Comparison of ENCODE assay signal across 1 cellular context in the genomic region with DNA sequence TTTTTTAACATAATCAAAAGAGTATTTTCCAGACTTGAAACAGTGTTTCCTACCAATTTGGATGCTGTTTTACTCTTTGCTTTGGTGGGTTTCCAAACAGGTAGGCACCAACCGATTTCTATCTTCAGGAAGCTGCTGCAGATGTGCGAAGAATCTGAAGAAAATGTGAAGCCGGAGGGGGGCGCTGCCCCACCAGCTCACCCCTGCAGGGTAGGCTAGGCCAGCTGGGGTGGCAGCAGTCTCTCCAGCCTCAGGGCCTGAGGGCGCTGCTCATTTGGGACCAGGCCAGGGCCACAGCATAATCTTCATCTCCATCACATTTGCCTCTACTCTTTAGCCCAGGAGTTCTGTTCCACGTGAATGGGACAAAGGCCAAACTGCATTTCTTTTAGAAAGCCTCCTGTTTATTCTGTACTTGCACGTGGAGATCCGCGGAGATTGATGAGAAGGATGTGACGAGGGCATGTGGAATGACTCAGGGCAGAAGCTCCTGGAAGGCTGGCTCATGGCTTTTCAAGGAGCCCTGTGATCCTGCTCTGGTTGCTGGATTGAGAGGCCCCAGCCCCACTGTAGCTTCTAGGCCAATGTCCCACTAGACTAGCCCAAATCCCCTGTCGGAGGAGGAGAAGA.
TF ChIP-seq lines count a peak whose summit lies in the region.

No MANE protein-coding gene starts in this region.

TF ChIP-seq in GM23338, 12 proteins besides CTCF, POLR2A, EP300 and RAD21 (continued from another document):
- TF ChIP-seq, protein P1, sequence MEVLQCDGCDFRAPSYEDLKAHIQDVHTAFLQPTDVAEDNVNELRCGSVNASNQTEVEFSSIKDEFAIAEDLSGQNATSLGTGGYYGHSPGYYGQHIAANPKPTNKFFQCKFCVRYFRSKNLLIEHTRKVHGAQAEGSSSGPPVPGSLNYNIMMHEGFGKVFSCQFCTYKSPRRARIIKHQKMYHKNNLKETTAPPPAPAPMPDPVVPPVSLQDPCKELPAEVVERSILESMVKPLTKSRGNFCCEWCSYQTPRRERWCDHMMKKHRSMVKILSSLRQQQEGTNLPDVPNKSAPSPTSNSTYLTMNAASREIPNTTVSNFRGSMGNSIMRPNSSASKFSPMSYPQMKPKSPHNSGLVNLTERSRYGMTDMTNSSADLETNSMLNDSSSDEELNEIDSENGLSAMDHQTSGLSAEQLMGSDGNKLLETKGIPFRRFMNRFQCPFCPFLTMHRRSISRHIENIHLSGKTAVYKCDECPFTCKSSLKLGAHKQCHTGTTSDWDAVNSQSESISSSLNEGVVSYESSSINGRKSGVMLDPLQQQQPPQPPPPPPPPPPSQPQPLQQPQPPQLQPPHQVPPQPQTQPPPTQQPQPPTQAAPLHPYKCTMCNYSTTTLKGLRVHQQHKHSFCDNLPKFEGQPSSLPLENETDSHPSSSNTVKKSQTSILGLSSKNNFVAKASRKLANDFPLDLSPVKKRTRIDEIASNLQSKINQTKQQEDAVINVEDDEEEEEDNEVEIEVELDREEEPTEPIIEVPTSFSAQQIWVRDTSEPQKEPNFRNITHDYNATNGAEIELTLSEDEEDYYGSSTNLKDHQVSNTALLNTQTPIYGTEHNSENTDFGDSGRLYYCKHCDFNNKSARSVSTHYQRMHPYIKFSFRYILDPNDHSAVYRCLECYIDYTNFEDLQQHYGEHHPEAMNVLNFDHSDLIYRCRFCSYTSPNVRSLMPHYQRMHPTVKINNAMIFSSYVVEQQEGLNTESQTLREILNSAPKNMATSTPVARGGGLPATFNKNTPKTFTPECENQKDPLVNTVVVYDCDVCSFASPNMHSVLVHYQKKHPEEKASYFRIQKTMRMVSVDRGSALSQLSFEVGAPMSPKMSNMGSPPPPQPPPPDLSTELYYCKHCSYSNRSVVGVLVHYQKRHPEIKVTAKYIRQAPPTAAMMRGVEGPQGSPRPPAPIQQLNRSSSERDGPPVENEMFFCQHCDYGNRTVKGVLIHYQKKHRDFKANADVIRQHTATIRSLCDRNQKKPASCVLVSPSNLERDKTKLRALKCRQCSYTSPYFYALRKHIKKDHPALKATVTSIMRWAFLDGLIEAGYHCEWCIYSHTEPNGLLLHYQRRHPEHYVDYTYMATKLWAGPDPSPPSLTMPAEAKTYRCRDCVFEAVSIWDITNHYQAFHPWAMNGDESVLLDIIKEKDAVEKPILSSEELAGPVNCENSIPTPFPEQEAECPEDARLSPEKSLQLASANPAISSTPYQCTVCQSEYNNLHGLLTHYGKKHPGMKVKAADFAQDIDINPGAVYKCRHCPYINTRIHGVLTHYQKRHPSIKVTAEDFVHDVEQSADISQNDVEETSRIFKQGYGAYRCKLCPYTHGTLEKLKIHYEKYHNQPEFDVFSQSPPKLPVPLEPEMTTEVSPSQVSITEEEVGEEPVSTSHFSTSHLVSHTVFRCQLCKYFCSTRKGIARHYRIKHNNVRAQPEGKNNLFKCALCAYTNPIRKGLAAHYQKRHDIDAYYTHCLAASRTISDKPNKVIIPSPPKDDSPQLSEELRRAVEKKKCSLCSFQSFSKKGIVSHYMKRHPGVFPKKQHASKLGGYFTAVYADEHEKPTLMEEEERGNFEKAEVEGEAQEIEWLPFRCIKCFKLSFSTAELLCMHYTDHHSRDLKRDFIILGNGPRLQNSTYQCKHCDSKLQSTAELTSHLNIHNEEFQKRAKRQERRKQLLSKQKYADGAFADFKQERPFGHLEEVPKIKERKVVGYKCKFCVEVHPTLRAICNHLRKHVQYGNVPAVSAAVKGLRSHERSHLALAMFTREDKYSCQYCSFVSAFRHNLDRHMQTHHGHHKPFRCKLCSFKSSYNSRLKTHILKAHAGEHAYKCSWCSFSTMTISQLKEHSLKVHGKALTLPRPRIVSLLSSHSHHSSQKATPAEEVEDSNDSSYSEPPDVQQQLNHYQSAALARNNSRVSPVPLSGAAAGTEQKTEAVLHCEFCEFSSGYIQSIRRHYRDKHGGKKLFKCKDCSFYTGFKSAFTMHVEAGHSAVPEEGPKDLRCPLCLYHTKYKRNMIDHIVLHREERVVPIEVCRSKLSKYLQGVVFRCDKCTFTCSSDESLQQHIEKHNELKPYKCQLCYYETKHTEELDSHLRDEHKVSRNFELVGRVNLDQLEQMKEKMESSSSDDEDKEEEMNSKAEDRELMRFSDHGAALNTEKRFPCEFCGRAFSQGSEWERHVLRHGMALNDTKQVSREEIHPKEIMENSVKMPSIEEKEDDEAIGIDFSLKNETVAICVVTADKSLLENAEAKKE (CRISPR knock-in tag; IDR thresholded peaks at IDR 0.05), result no peak
- TF ChIP-seq ZNF114 (CRISPR knock-in tag; IDR thresholded peaks at IDR 0.05) (no peak), POLR2AphosphoS5 (IDR thresholded peaks at IDR 0.05; ENCODE audit: low read depth) (no peak), ZNF331 (CRISPR knock-in tag; IDR thresholded peaks at IDR 0.05; ENCODE audit: low read depth) (no peak), EZH2phosphoT487 (IDR thresholded peaks at IDR 0.05; ENCODE audit: unreplicated experiment) (no peak), JUNB (IDR thresholded peaks at IDR 0.05; ENCODE audit: unreplicated experiment) (no peak), NANOG (IDR thresholded peaks at IDR 0.05; ENCODE audit: borderline replicate concordance) (no peak)
- TF ChIP-seq, protein P2, sequence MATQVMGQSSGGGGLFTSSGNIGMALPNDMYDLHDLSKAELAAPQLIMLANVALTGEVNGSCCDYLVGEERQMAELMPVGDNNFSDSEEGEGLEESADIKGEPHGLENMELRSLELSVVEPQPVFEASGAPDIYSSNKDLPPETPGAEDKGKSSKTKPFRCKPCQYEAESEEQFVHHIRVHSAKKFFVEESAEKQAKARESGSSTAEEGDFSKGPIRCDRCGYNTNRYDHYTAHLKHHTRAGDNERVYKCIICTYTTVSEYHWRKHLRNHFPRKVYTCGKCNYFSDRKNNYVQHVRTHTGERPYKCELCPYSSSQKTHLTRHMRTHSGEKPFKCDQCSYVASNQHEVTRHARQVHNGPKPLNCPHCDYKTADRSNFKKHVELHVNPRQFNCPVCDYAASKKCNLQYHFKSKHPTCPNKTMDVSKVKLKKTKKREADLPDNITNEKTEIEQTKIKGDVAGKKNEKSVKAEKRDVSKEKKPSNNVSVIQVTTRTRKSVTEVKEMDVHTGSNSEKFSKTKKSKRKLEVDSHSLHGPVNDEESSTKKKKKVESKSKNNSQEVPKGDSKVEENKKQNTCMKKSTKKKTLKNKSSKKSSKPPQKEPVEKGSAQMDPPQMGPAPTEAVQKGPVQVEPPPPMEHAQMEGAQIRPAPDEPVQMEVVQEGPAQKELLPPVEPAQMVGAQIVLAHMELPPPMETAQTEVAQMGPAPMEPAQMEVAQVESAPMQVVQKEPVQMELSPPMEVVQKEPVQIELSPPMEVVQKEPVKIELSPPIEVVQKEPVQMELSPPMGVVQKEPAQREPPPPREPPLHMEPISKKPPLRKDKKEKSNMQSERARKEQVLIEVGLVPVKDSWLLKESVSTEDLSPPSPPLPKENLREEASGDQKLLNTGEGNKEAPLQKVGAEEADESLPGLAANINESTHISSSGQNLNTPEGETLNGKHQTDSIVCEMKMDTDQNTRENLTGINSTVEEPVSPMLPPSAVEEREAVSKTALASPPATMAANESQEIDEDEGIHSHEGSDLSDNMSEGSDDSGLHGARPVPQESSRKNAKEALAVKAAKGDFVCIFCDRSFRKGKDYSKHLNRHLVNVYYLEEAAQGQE (IDR thresholded peaks at IDR 0.05; ENCODE audit: unreplicated experiment), result no peak
